Comparison of ENCODE assay signal across 8 cellular contexts in the genomic region with DNA sequence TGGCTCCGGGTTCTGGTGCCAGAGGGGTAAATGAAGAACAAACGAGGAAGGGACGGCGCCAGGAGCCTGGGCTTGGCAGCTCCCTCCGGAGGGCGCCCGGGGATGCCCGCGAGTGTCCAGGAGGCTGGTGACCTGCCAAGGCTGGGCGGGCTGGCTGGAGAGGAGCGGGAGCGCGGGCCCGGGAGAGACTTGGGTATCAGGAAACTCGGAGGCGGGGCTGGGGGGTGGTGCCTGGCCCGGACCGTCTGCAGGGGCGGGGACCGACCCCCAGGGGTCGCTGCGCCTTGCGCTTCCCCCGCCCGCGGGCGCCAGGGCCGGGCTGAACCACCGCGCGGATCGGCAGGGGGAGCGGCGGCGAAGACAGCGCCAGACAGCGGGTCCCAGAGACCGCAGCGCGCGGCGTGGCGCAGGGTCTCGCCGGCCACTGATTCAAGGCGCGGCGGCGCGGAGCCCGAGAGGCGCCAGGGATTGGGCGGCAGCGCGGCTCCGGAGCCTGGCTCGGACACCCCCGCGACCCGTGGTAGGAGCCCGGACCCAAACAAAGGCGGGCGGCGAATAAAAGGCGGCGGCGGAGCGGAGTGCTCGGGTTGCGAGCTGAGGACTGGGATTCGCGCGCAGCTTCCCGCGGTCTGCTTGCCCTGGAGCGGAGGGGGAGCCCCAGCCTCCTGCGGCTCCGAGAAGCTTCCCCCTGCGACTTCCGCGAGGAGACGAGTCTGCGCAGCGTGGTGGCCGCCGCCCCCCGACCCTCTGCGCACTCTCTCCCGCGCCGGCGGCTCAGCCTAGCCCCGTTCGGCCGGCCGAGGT. TPM values are rescaled to one million over a fixed set of nuclear protein-coding genes. Genes with fewer than 3 reads are reported as not detected.
DNase-seq lines count a peak whose midpoint lies in the region; ATAC-seq, FAIRE-seq and TF ChIP-seq lines count a peak whose summit lies in the region.

A gene with protein sequence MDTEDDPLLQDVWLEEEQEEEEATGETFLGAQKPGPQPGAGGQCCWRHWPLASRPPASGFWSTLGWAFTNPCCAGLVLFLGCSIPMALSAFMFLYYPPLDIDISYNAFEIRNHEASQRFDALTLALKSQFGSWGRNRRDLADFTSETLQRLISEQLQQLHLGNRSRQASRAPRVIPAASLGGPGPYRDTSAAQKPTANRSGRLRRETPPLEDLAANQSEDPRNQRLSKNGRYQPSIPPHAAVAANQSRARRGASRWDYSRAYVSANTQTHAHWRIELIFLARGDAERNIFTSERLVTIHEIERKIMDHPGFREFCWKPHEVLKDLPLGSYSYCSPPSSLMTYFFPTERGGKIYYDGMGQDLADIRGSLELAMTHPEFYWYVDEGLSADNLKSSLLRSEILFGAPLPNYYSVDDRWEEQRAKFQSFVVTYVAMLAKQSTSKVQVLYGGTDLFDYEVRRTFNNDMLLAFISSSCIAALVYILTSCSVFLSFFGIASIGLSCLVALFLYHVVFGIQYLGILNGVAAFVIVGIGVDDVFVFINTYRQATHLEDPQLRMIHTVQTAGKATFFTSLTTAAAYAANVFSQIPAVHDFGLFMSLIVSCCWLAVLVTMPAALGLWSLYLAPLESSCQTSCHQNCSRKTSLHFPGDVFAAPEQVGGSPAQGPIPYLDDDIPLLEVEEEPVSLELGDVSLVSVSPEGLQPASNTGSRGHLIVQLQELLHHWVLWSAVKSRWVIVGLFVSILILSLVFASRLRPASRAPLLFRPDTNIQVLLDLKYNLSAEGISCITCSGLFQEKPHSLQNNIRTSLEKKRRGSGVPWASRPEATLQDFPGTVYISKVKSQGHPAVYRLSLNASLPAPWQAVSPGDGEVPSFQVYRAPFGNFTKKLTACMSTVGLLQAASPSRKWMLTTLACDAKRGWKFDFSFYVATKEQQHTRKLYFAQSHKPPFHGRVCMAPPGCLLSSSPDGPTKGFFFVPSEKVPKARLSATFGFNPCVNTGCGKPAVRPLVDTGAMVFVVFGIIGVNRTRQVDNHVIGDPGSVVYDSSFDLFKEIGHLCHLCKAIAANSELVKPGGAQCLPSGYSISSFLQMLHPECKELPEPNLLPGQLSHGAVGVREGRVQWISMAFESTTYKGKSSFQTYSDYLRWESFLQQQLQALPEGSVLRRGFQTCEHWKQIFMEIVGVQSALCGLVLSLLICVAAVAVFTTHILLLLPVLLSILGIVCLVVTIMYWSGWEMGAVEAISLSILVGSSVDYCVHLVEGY (N-terminal part only) (plus strand): TSS at position 585 of the 804 bp plus-strand sequence. CDS start 21,838 bp downstream, outside the sequence.

- H3K36me3 ChIP-seq in Karpas-422 (ENCODE audit: insufficient read depth, low read length) (no peaks in the 10 kb centered on the region), pancreas (no peaks in the 10 kb centered on the region), thyroid gland (no peaks in the 10 kb centered on the region)

- H3K9me3 Mint-ChIP-seq in Calu3 (ENCODE audit: low read depth, unreplicated experiment) = no peaks in the 10 kb centered on the region

- H3K4me2 ChIP-seq in Karpas-422 (ENCODE audit: low read depth, low read length, poor library complexity, severe bottlenecking) = peak within 1 kb of the TSS; percentile 75

- no peak within 1 kb of the TSS for H3K27ac Mint-ChIP-seq in Calu3 (ENCODE audit: unreplicated experiment)

- peak within 1 kb of the TSS; percentile 77 for H3K9ac ChIP-seq in Karpas-422 (ENCODE audit: low read length)

- peak within 1 kb of the TSS; percentile 60 for H3K4me3 Mint-ChIP-seq in Calu3 (ENCODE audit: low read depth, unreplicated experiment)

- no peaks in the 10 kb centered on the region; the same call in 1 of the 2 replicates for H4K20me1 ChIP-seq in Karpas-422 (ENCODE audit: insufficient read depth, low read depth, low read length)

- peaks cover 5% of the 10 kb centered on the region for H3K36me3 Mint-ChIP-seq in Calu3 (ENCODE audit: insufficient read depth, unreplicated experiment)

- no peak for FAIRE-seq in pancreas (lab: Jason Lieb, UNC)

- peak within 1 kb of the TSS; percentile 94; the same call in 1 of the 2 replicates for H2AFZ ChIP-seq in Karpas-422 (ENCODE audit: low read length)

- H3K9me3 ChIP-seq in Karpas-422 (ENCODE audit: low read length) (no peaks in the 10 kb centered on the region), pancreas (no peaks in the 10 kb centered on the region), thyroid gland (no peaks in the 10 kb centered on the region)

- no TSS peak for BruUV-seq in Calu3 (replicated peaks; lab: Mats Ljungman, UMichigan)

- H3K9me2 ChIP-seq in Karpas-422 (replicated peaks; ENCODE audit: insufficient read depth, low read length) = no peaks in the 10 kb centered on the region

- H3K27me3 Mint-ChIP-seq in Calu3 (ENCODE audit: unreplicated experiment) = peaks cover 83% of the 10 kb centered on the region

- no peak within 1 kb of the TSS for H3K27ac ChIP-seq in Karpas-422 (ENCODE audit: low read length)
- H3K27ac ChIP-seq in pancreas = no peak within 1 kb of the TSS
- H3K27ac ChIP-seq in thyroid gland = no peak within 1 kb of the TSS

- intact Hi-C loops in Calu3 (cut with micrococcal nuclease; ENCODE audit: unreplicated experiment) = no loop called here
- intact Hi-C loops in pancreas (cut with DNase I) = no loop called here
- intact Hi-C loops in thyroid gland (cut with DNase I) = no loop called here

- TF ChIP-seq CTCF in Calu3 (IDR thresholded peaks at IDR 0.05; ENCODE audit: unreplicated experiment) = peak; percentile 62
- TF ChIP-seq CTCF in pancreas (IDR thresholded peaks at IDR 0.05) = peak; percentile 16 to 59 (median 49)
- TF ChIP-seq CTCF in thyroid gland (IDR thresholded peaks at IDR 0.05) = peak in 1 of 6 experiments; percentile 36

- H3K4me3 ChIP-seq in Karpas-422 (ENCODE audit: low read length) = peak within 1 kb of the TSS; percentile 63
- peak within 1 kb of the TSS; percentile 19 to 55 (median 38) for H3K4me3 ChIP-seq in pancreas
- H3K4me3 ChIP-seq in thyroid gland (replicated peaks in 1 of 3) = peak within 1 kb of the TSS in 1 of 3 donors; percentile 4

- H3K4me1 ChIP-seq in Karpas-422 (ENCODE audit: low read length) = peaks cover 5% of the 10 kb centered on the region
- peaks cover 0 to 10% (median 0%) of the 10 kb centered on the region in 3 donors for H3K4me1 ChIP-seq in pancreas
- peaks cover 4 to 16% of the 10 kb centered on the region in 2 donors for H3K4me1 ChIP-seq in thyroid gland

- WGBS in pancreas, 2 donors = 1% methylated on average over 82 to 96 of the region's 96 CpGs
- WGBS in thyroid gland, 2 donors = 1 to 2% methylated on average over 9 to 42 of the region's 96 CpGs

- CTCF ChIA-PET in Calu3 (lab: Charles Lee) = no interaction called here

- ATAC-seq in GM21423 (IDR thresholded peaks at IDR 0.05; ENCODE audit: unreplicated experiment) (peak; percentile 63), pancreas (peak; percentile 94 to 96 (median 95))

- no peaks in the 10 kb centered on the region for H3K79me2 ChIP-seq in Karpas-422 (ENCODE audit: low read length)

- DNase-seq in Calu3 (peak; percentile 81), Karpas-422 (peak; percentile 92), SHP77 (lab: John Stamatoyannopoulos, UW) (peak; percentile 73 to 87), germinal center (ENCODE audit: low spot score) (peak; percentile 91), pancreas (peak; percentile 40 to 89 (median 66)), thyroid gland (peak; percentile 20 to 22)
- peak; percentile 44 to 56 (median 52) for DNase-seq in activated naive CD4-positive, alpha-beta T cell (lab: John Stamatoyannopoulos, UW)

- no peak for TF ChIP-seq POLR2A in thyroid gland (IDR thresholded peaks at IDR 0.05)

- H3K4me1 Mint-ChIP-seq in Calu3 (ENCODE audit: low read depth, unreplicated experiment) = no peaks in the 10 kb centered on the region

- no peaks in the 10 kb centered on the region for H3K27me3 ChIP-seq in Karpas-422 (ENCODE audit: low read length)
- no peaks in the 10 kb centered on the region for H3K27me3 ChIP-seq in pancreas
- peaks cover 3% of the 10 kb centered on the region for H3K27me3 ChIP-seq in thyroid gland

RNA-seq across cellular contexts. Expression of the gene that starts here (rescaled TPM):
- 0.86 and 1.3 TPM in 2 replicates for total RNA-seq in Calu3 (2022)
- total RNA-seq in Karpas-422 (2014; rRNA removed; shearing (Covaris generic); ENCODE audit: low replicate concordance) = 0.04 and 0.25 TPM in 2 replicates
- 1 to 10 TPM in 1 of 6 donors, under 1 TPM in 5; 0.13 to 1.0 (median 0.51) TPM for total RNA-seq in pancreas
- polyA plus RNA-seq in pancreas = 1 to 10 TPM in 1 of 2 donors, under 1 TPM in 1; 0.91 to 6.7 TPM
- total RNA-seq in thyroid gland = not detected

Comparison
In these comparisons a context has a peak if more than half of its experiments do, and no peak if none do; other contexts are left out.
1. Peak in DNase-seq, H3K4me3 ChIP-seq, H3K9ac ChIP-seq and H3K4me2 ChIP-seq in Karpas-422; RNA of the gene not detected or under 1 TPM.
2. Peak in DNase-seq in thyroid gland; RNA of the gene not detected or under 1 TPM.
3. DNase-seq: peak in every context shown above with its lines; median percentile 92 in Karpas-422; 91 in germinal center; 81 in Calu3; 80 in SHP77; 66 in pancreas; 52 in activated naive CD4-positive, alpha-beta T cell; 21 in thyroid gland.